Comparison of ENCODE assay signal across 24 cellular contexts in genomic region chr2:235095569-235095968, GRCh38.
DNase-seq lines count a peak whose midpoint lies in the region; ATAC-seq and TF ChIP-seq lines count a peak whose summit lies in the region.
"Had no signal": no experiment of that assay in that cellular context is flagged by ENCODE, and none has a peak within 500 bp of the region (broad histone marks: within the 10 kb centered on the region; RNA-seq: fewer than 3 reads in every experiment).

No MANE protein-coding gene starts in this region.

- TF ChIP-seq CTCF in IMR-90 (conservative IDR thresholded peaks at IDR 0.05; ENCODE audit: low read depth, low read length), result no peak
- TF ChIP-seq CTCF in cardiac fibroblast (IDR thresholded peaks at IDR 0.05; ENCODE audit: low read depth, low read length), result no peak
- no peak for TF ChIP-seq CTCF in foreskin fibroblast (IDR thresholded peaks at IDR 0.05; ENCODE audit: low read depth, low read length)

- no peak overlapping the region for H2AK9ac ChIP-seq in IMR-90 (replicated peaks; ENCODE audit: low read depth, low read length, poor library complexity)

- peaks cover 8% of the 10 kb centered on the region for H3K4me1 ChIP-seq in IMR-90 (ENCODE audit: control insufficient read depth, insufficient read depth, low read length)
- H3K4me1 ChIP-seq: prostate gland, tibial nerve had no signal

- TF ChIP-seq RAD21 in IMR-90 (IDR thresholded peaks at IDR 0.05; ENCODE audit: low read length), result no peak

- no peaks in the 10 kb centered on the region for H3K27me3 ChIP-seq in IMR-90 (ENCODE audit: control insufficient read depth, insufficient read depth, low read length)
- H3K27me3 ChIP-seq: neutrophil, stomach, tibial nerve had no signal

- peak; percentile 48; the same call in 1 of the 2 replicates for ATAC-seq in IMR-90 (ENCODE audit: low read depth)
- no peak for ATAC-seq in HG02759 (IDR thresholded peaks at IDR 0.05; ENCODE audit: unreplicated experiment)

- H3K4me3 ChIP-seq in IMR-90 (ENCODE audit: insufficient read depth, low read depth, low read length) (no peak overlapping the region), cardiac fibroblast (replicated peaks in 1 of 2; ENCODE audit: low read depth in 2 of 2, low read length in 2 of 2) (no peak overlapping the region), foreskin fibroblast (ENCODE audit: low read depth in 1 of 2, low read length in 2 of 2) (no peak overlapping the region)
- H3K4me3 ChIP-seq: prostate gland, stomach, tibial nerve had no signal

- no peak overlapping the region for H3K27ac ChIP-seq in IMR-90 (ENCODE audit: insufficient read depth, low read length)
- H3K27ac ChIP-seq: neutrophil, prostate gland, stomach, tibial nerve had no signal

- H3K9me3 ChIP-seq in IMR-90 (ENCODE audit: control insufficient read depth, insufficient read depth, low read length), result no peaks in the 10 kb centered on the region
- H3K9me3 ChIP-seq: neutrophil, prostate gland, stomach, tibial nerve had no signal

- H3K56ac ChIP-seq in IMR-90 (ENCODE audit: extremely low read depth, insufficient read depth, low read length), result no peak overlapping the region

- no peak overlapping the region for H4K91ac ChIP-seq in IMR-90 (ENCODE audit: insufficient read depth, low read depth, low read length)

- H2AFZ ChIP-seq in IMR-90 (replicated peaks; ENCODE audit: low read length, poor library complexity), result no peak overlapping the region

- no peak overlapping the region for H2BK120ac ChIP-seq in IMR-90 (ENCODE audit: low read depth, low read length)

- WGBS in IMR-90 (ENCODE audit: extremely low coverage in 2 of 2, insufficient read length in 1 of 2), 2 experiments, result no CpG with 5 or more reads among the region's 2 CpGs

- TF ChIP-seq POLR2A in IMR-90 (IDR thresholded peaks at IDR 0.05; ENCODE audit: low read depth, low read length), result no peak

- no peak overlapping the region for H3K4me2 ChIP-seq in IMR-90 (ENCODE audit: low read depth, low read length)

- no peak overlapping the region for H3K18ac ChIP-seq in IMR-90 (ENCODE audit: low read depth, low read length)

- H3K14ac ChIP-seq in IMR-90 (replicated peaks; ENCODE audit: low read depth, low read length), result no peak overlapping the region

- BruUV-seq in IMR-90 (replicated peaks; lab: Mats Ljungman, UMichigan), result no TSS peak

- no peak overlapping the region for H4K5ac ChIP-seq in IMR-90 (ENCODE audit: low read depth, low read length)

- no peak overlapping the region for H3K9ac ChIP-seq in IMR-90 (ENCODE audit: low read depth, low read length)

- no peak overlapping the region for H2BK20ac ChIP-seq in IMR-90 (ENCODE audit: low read depth, low read length)

- H2BK5ac ChIP-seq in IMR-90 (ENCODE audit: low read depth, low read length, poor library complexity, severe bottlenecking), result no peak overlapping the region

- no peaks in the 10 kb centered on the region for H3K79me1 ChIP-seq in IMR-90 (ENCODE audit: low read depth in 1 of 2, low read length in 2 of 2)

- intact Hi-C loops in IMR-90 (cut with micrococcal nuclease), result loop anchor here (5.0 kb wide), 1 partner anchor 113 kb away; no protein-coding TSS in a partner anchor

- peaks cover 4% of the 10 kb centered on the region; the same call in 1 of the 2 replicates for H3K9me1 ChIP-seq in IMR-90 (ENCODE audit: insufficient read depth, low read length)

- H3K36me3 ChIP-seq in IMR-90 (ENCODE audit: control insufficient read depth, insufficient read depth, low read length), result no peaks in the 10 kb centered on the region
- H3K36me3 ChIP-seq: neutrophil, prostate gland, stomach, tibial nerve had no signal

- H3K4ac ChIP-seq in IMR-90 (ENCODE audit: low read depth, low read length), result no peak overlapping the region

- no peak overlapping the region for H4K8ac ChIP-seq in IMR-90 (ENCODE audit: low read depth in 2 of 2, low read length in 2 of 2)

- H4K20me1 ChIP-seq in IMR-90 (ENCODE audit: insufficient read depth, low read length), result no peaks in the 10 kb centered on the region

- no peak overlapping the region for H3K23ac ChIP-seq in IMR-90 (ENCODE audit: low read depth, low read length)

- POLR2A ChIA-PET in IMR-90 (lab: Charles Lee; ENCODE audit: unreplicated experiment), result no interaction called here

- CTCF ChIA-PET in IMR-90 (lab: Yijun Ruan, JAX), result interaction anchor here (0.9 kb wide), 1 partner anchor 27 kb away, joined by 3 read pairs; no protein-coding TSS in a partner anchor

- no peak overlapping the region for H2BK15ac ChIP-seq in IMR-90 (ENCODE audit: low read depth, low read length)

- DNase-seq in EH (ENCODE audit: low read depth) (peak; percentile 51), IMR-90 (peak; percentile 46), cardiac fibroblast (ENCODE audit: low read depth in 2 of 2) (peak; percentile 21 to 44), foreskin fibroblast (peak; percentile 41 to 70), SHP77 (lab: John Stamatoyannopoulos, UW) (no peak), NCI-H226 (no peak), amygdala (lab: John Stamatoyannopoulos, UW) (no peak)
- DNase-seq: activated CD4-positive, alpha-beta T cell treated with anti-CD3 and anti-CD28 coated beads, Interleukin-2, amount 50 U/mL, for 1 hour; activated naive CD4-positive, alpha-beta T cell treated with anti-CD3 and anti-CD28 coated beads, Interleukin-2, amount 10 ng/mL, durations not matched to agents 7 days and 5 days; effector CD4-positive, alpha-beta T cell; erythroblast; GF-D8; GOT3; Karpas-422; mammary epithelial cell; NCI-H187; NCI-H2227 treated with DMSO at 0.1 percent for 48 hours; NCI-H774; stimulated activated CD8-positive, alpha-beta memory T cell treated with anti-CD3 and anti-CD28 coated beads, Interleukin-4, amount 100 ng/mL, for 48 hours; stomach had no signal

- dilution Hi-C loops in IMR-90 (cut with HindIII; ENCODE audit: low sequenced_read_pairs, unreplicated experiment), result no loop called here

- in situ Hi-C loops in IMR-90 (cut with MboI; ENCODE audit: low sequenced_read_pairs), result no loop called here

- H2AK5ac ChIP-seq in IMR-90 (ENCODE audit: low read depth, low read length), result no peak overlapping the region

TF ChIP-seq in IMR-90, 13 proteins besides CTCF, POLR2A, EP300 and RAD21:
- TF ChIP-seq MXI1 (IDR thresholded peaks at IDR 0.05; ENCODE audit: borderline replicate concordance, low read depth, low read length), result no peak
- TF ChIP-seq RFX5 (IDR thresholded peaks at IDR 0.05; ENCODE audit: low read depth, low read length), result no peak
- TF ChIP-seq FOS (IDR thresholded peaks at IDR 0.05; ENCODE audit: low read depth, low read length), result peak; percentile 51; the same call in 1 of the 2 replicates
TF ChIP-seq in IMR-90: peak in this region for 1.

Comparison
In these comparisons a context has a peak if more than half of its experiments do, and no peak if none do; other contexts are left out.
1. DNase-seq: peak in EH (single experiment), IMR-90 (single experiment), cardiac fibroblast (2 of 2) and foreskin fibroblast (2 of 2); none in SHP77 (0 of 2), NCI-H226 (single experiment) and amygdala (0 of 56).